In genomic region chr6:96792791-96793190, GRCh38 we compare ENCODE assay signal across 18 cellular contexts. TPM values are rescaled to one million over a fixed set of nuclear protein-coding genes. Genes with fewer than 3 reads are reported as not detected.
DNase-seq lines count a peak whose midpoint lies in the region; ATAC-seq, FAIRE-seq and TF ChIP-seq lines count a peak whose summit lies in the region.
"Had no signal": no experiment of that assay in that cellular context is flagged by ENCODE, and none has a peak within 500 bp of the region (broad histone marks: within the 10 kb centered on the region; RNA-seq: fewer than 3 reads in every experiment).

No MANE protein-coding gene starts in this region.

- H4K20me1 ChIP-seq in K562 (replicated peaks; ENCODE audit: control insufficient read depth, insufficient read depth, low read length), result no peaks in the 10 kb centered on the region
- H4K20me1 ChIP-seq: BLaER1 treated with 17β-estradiol and CSF1 and Interleukin-3, amounts not matched to agents 10 nM and 100 nM had no signal

- no peak overlapping the region; the same call in 1 of the 2 replicates for H2AFZ ChIP-seq in K562 (ENCODE audit: low read depth, low read length)

- H3K27ac ChIP-seq in A673 (ENCODE audit: low read depth, low read length, poor library complexity, severe bottlenecking), result no peak overlapping the region
- H3K27ac ChIP-seq in K562 (ENCODE audit: extremely low read depth, low read depth, low read length), result no peak overlapping the region
- no peak overlapping the region for H3K27ac ChIP-seq in small intestine (ENCODE audit: low read depth in 1 of 2, low read length in 1 of 2)
- H3K27ac ChIP-seq: BLaER1 treated with 17β-estradiol and CSF1 and Interleukin-3, amounts not matched to agents 10 nM and 100 nM had no signal

- H3K9ac ChIP-seq in K562 (ENCODE audit: insufficient read depth in 1 of 2, low read depth in 2 of 2, low read length in 2 of 2), result no peak overlapping the region
- H3K9ac ChIP-seq: BLaER1 treated with 17β-estradiol and CSF1 and Interleukin-3, amounts not matched to agents 10 nM and 100 nM had no signal

- DNase-seq in A673 (ENCODE audit: low spot score) (peak; percentile 45), HEK293T (ENCODE audit: extremely low spot score) (peak; percentile 25), K562 (ENCODE audit: extremely low read depth in 1 of 4, low spot score in 3 of 4) (peak in 1 of 4 experiments; percentile 12), small intestine (peak; percentile 2), GM13977 (ENCODE audit: low spot score) (no peak)
- DNase-seq: 8988T; Calu3; CD8-positive, alpha-beta T cell; DMS79 treated with DMSO at 0.1 percent for 48 hours; GF-D8; GOT3; H7; KBM-7 had no signal

- intact Hi-C loops in A673 (cut with micrococcal nuclease; ENCODE audit: unreplicated experiment), result no loop called here
- intact Hi-C loops in K562 (cut with micrococcal nuclease), result no loop called here

- no peak for TF ChIP-seq CTCF in A673 (conservative IDR thresholded peaks at IDR 0.05; ENCODE audit: low read depth, low read length)
- no peak for TF ChIP-seq CTCF in K562 (IDR thresholded peaks at IDR 0.05 in 2 of 3, conservative IDR thresholded peaks at IDR 0.05 in 1 of 3; ENCODE audit: insufficient read depth in 2 of 3, low read depth in 1 of 3, low read length in 3 of 3)
- no peak for TF ChIP-seq CTCF in GM13977 (IDR thresholded peaks at IDR 0.05; ENCODE audit: extremely low read depth, insufficient read depth, missing control alignments)

- CTCF ChIA-PET in A673 (lab: Charles Lee), result no interaction called here
- CTCF ChIA-PET in HEK293T (lab: Yijun Ruan, JAX), result no interaction called here
- CTCF ChIA-PET in K562 (lab: Yijun Ruan, JAX; ENCODE audit: low intra/inter-chr PET ratio), result no interaction called here

- TF ChIP-seq EP300 in K562 (IDR thresholded peaks at IDR 0.05; ENCODE audit: low read length), result no peak

- BruUV-seq in A673 (replicated peaks; lab: Mats Ljungman, UMichigan) (no TSS peak), K562 (replicated peaks; lab: Mats Ljungman, UMichigan) (no TSS peak)

- H3K36me3 ChIP-seq in A673 (ENCODE audit: insufficient read depth, low read length, poor library complexity, severe bottlenecking) (no peaks in the 10 kb centered on the region), K562 (ENCODE audit: control insufficient read depth, insufficient read depth, low read length) (no peaks in the 10 kb centered on the region), small intestine (ENCODE audit: control insufficient read depth in 2 of 2, insufficient read depth in 2 of 2, low read length in 2 of 2) (no peaks in the 10 kb centered on the region)

- TF ChIP-seq RAD21 in K562 (CRISPR knock-in tag; conservative IDR thresholded peaks at IDR 0.05 in 1 of 2, IDR thresholded peaks at IDR 0.05 in 1 of 2), result no peak

- H3K4me3 ChIP-seq in A673 (ENCODE audit: low read depth, low read length, poor library complexity, severe bottlenecking) (no peak overlapping the region), K562 (no peak overlapping the region), small intestine (ENCODE audit: low read depth in 1 of 2, low read length in 2 of 2) (no peak overlapping the region)
- H3K4me3 ChIP-seq: BLaER1 treated with 17β-estradiol and CSF1 and Interleukin-3, amounts not matched to agents 10 nM and 100 nM had no signal

- POLR2A ChIA-PET in A673 (lab: Charles Lee; ENCODE audit: low non-redundant PET), result no interaction called here
- POLR2A ChIA-PET in HEK293T (lab: Yijun Ruan, JAX), result no interaction called here
- POLR2A ChIA-PET in K562 (lab: Yijun Ruan, JAX), result interaction anchor here (0.6 to 1.0 kb wide), 3 partner anchors 12 to 79 kb away, joined by 3 read pairs; no protein-coding TSS in a partner anchor

- H3K4me1 ChIP-seq in A673 (ENCODE audit: insufficient read depth, low read length, poor library complexity, severe bottlenecking) (peaks cover 15% of the 10 kb centered on the region), K562 (replicated peaks in 1 of 2; ENCODE audit: control insufficient read depth in 2 of 2, insufficient read depth in 2 of 2, low read length in 2 of 2) (no peaks in the 10 kb centered on the region), small intestine (ENCODE audit: control insufficient read depth in 2 of 2, insufficient read depth in 1 of 2, low read depth in 1 of 2, low read length in 1 of 2) (no peaks in the 10 kb centered on the region)

- no peaks in the 10 kb centered on the region for H3K9me1 ChIP-seq in K562 (ENCODE audit: control insufficient read depth, insufficient read depth, low read length)

- 39% methylated on average over 2 of the region's 2 CpGs for WGBS in K562 (ENCODE audit: insufficient coverage, low coverage, missing lambda C conversion rate)
- WGBS in small intestine, 3 donors, result 72 to 79% (median 78%) methylated on average over 2 of the region's 2 CpGs

- H3K4me2 ChIP-seq in K562 (ENCODE audit: insufficient read depth, low read length), result no peak overlapping the region
- H3K4me2 ChIP-seq: BLaER1 treated with 17β-estradiol and CSF1 and Interleukin-3, amounts not matched to agents 10 nM and 100 nM had no signal

- H3K9me3 ChIP-seq in A673 (ENCODE audit: low read depth, low read length, poor library complexity, severe bottlenecking) (no peaks in the 10 kb centered on the region), K562 (replicated peaks; ENCODE audit: control insufficient read depth, insufficient read depth, low read depth, low read length) (no peaks in the 10 kb centered on the region), small intestine (ENCODE audit: control insufficient read depth, low read depth) (no peaks in the 10 kb centered on the region)

- no peak for TF ChIP-seq POLR2A in K562 (conservative IDR thresholded peaks at IDR 0.05)

- in situ Hi-C loops in K562 (cut with MboI), result no loop called here
- in situ Hi-C loops in GM13977 (cut with MboI; ENCODE audit: low pct_unique_long_range_greater_than_20kb, low sequenced_read_pairs, unreplicated experiment), result no loop called here

- peak; percentile 72 for ATAC-seq in K562
- no peak for ATAC-seq in HG02970 (IDR thresholded peaks at IDR 0.05; ENCODE audit: low FRiP score, unreplicated experiment)
- no peak for ATAC-seq in GM18511 (IDR thresholded peaks at IDR 0.05; ENCODE audit: unreplicated experiment)
- ATAC-seq: CD8-positive, alpha-beta T cell; HCT116 had no signal

- no peaks in the 10 kb centered on the region for H3K27me3 ChIP-seq in A673 (replicated peaks; ENCODE audit: insufficient read depth, low read depth, low read length, poor library complexity)
- no peaks in the 10 kb centered on the region for H3K27me3 ChIP-seq in K562 (ENCODE audit: control insufficient read depth in 2 of 2, insufficient read depth in 2 of 2, low read length in 2 of 2)
- H3K27me3 ChIP-seq in small intestine (ENCODE audit: control insufficient read depth in 2 of 2, insufficient read depth in 2 of 2, low read length in 2 of 2), result no peaks in the 10 kb centered on the region
- H3K27me3 ChIP-seq: BLaER1 treated with 17β-estradiol and CSF1 and Interleukin-3, amounts not matched to agents 10 nM and 100 nM had no signal

- FAIRE-seq in K562 (lab: Jason Lieb, UNC) (no peak), small intestine (lab: Jason Lieb, UNC) (no peak)

- no peaks in the 10 kb centered on the region for H3K79me2 ChIP-seq in K562 (ENCODE audit: control insufficient read depth, insufficient read depth, low read length)

TF ChIP-seq in HEK293T, 16 proteins besides CTCF, POLR2A, EP300 and RAD21:
- TF ChIP-seq BHLHE40 (IDR thresholded peaks at IDR 0.05; ENCODE audit: borderline replicate concordance) (no peak), PKNOX1 (IDR thresholded peaks at IDR 0.05) (peak; percentile 63; the same call in 1 of the 2 replicates)

TF ChIP-seq in K562, 482 proteins besides CTCF, POLR2A, EP300 and RAD21 (continues in another document):
- peak; percentile 81 for TF ChIP-seq MAFG (tag; conservative IDR thresholded peaks at IDR 0.05)
- TF ChIP-seq ZNF165 (CRISPR knock-in tag; IDR thresholded peaks at IDR 0.05; ENCODE audit: borderline replicate concordance), result no peak
- TF ChIP-seq RBM14 (IDR thresholded peaks at IDR 0.05; ENCODE audit: borderline replicate concordance, insufficient read depth, low read depth, low read length), result no peak
- TF ChIP-seq ZEB2 (IDR thresholded peaks at IDR 0.05), result no peak
- TF ChIP-seq MAFK (IDR thresholded peaks at IDR 0.05; ENCODE audit: low read length), result peak; percentile 83

RNA-seq across cellular contexts. Expression of gene GPR63, which starts 44.5 kb away (rescaled TPM):
- total RNA-seq in A673 (2021) (4.1 and 4.2 TPM in 2 replicates), K562 (2014; rRNA removed) (1.6 and 2.3 TPM in 2 replicates), K562 (2014; rRNA removed; fragmentation: Illumina TruSeq; extraction: Trizol) (4.4 and 4.7 TPM in 2 replicates), K562 (2015; rRNA removed; fragmentation: Illumina TruSeq; extraction: Trizol) (2.9 and 3.4 TPM in 2 replicates), K562 (2021) (3.6 and 3.7 TPM in 2 replicates)
- 4.7 and 10.4 TPM in 2 replicates for total RNA-seq in K562 (2011; cell fraction: chromatin; rRNA removed; ENCODE audit: low replicate concordance)
- 2.8 and 3.4 TPM in 2 replicates for total RNA-seq in K562 (2011; cell fraction: nucleolus; rRNA removed)
- 10.4 and 17.1 TPM in 2 replicates for total RNA-seq in K562 (2011; cell fraction: nucleoplasm; rRNA removed)
- polyA plus RNA-seq in K562 (2011; rRNA removed) (4.5 and 4.7 TPM in 2 replicates), K562 (2014; fragmentation: Illumina TruSeq; extraction: Trizol) (3.7 and 5.1 TPM in 2 replicates), K562 (2014; fragmentation: Nextera tagmentation; extraction: Ambion mirVana) (1 to 10 TPM; 2.1 to 2.5 TPM), K562 (2014; rRNA removed) (3.7 and 4.3 TPM in 2 replicates), small intestine (under 1 TPM; under 0.01 to 0.69 (median 0.27) TPM)
- polyA plus RNA-seq in K562 (2011; cell fraction: cytosol; rRNA removed), result 2.4 and 4.2 TPM in 2 replicates
- polyA plus RNA-seq in K562 (2011; cell fraction: nucleus; rRNA removed), result 6.6 and 6.7 TPM in 2 replicates
- polyA plus RNA-seq in K562 (2012), result 1.9 and 2.2 TPM in 2 replicates
- polyA minus RNA-seq in K562 (2011; rRNA and poly(A)+ RNA removed), result 4.4 and 5.5 TPM in 2 replicates
- polyA minus RNA-seq in K562 (2011; cell fraction: cytosol; rRNA and poly(A)+ RNA removed), result 2.6 and 3.4 TPM in 2 replicates
- polyA minus RNA-seq in K562 (2011; cell fraction: nucleus; rRNA and poly(A)+ RNA removed), result 3.1 and 3.8 TPM in 2 replicates
- total RNA-seq: CD8-positive, alpha-beta T cell; HT-29 had no signal
